Comparison of ENCODE assay signal across 20 cellular contexts in genomic region chr3:32945136-32945535, GRCh38. TPM values are rescaled to one million over a fixed set of nuclear protein-coding genes. Genes with fewer than 3 reads are reported as not detected.
DNase-seq lines count a peak whose midpoint lies in the region; ATAC-seq and TF ChIP-seq lines count a peak whose summit lies in the region.
"Had no signal": no experiment of that assay in that cellular context is flagged by ENCODE, and none has a peak within 500 bp of the region (broad histone marks: within the 10 kb centered on the region; RNA-seq: fewer than 3 reads in every experiment).

No MANE protein-coding gene starts in this region.

- ATAC-seq in DND-41 (ENCODE audit: insufficient read depth, low read depth) (no peak), HCT116 (peak; percentile 57; the same call in 1 of the 2 replicates), GM21526 (IDR thresholded peaks at IDR 0.05; ENCODE audit: low FRiP score, unreplicated experiment) (no peak), GM21576 (IDR thresholded peaks at IDR 0.05; ENCODE audit: unreplicated experiment) (no peak), GM18868 (IDR thresholded peaks at IDR 0.05; ENCODE audit: unreplicated experiment) (no peak)
- ATAC-seq: body of pancreas had no signal

- H3K27me3 ChIP-seq in DND-41 (ENCODE audit: insufficient read depth, low read length, poor library complexity) (no peaks in the 10 kb centered on the region), HCT116 (ENCODE audit: insufficient read depth, low read length) (no peaks in the 10 kb centered on the region)
- H3K27me3 ChIP-seq: body of pancreas, suprapubic skin had no signal

- H3K9ac ChIP-seq in DND-41 (ENCODE audit: low read depth, low read length) (no peak overlapping the region), HCT116 (ENCODE audit: low read length) (no peak overlapping the region)

- no peaks in the 10 kb centered on the region for H3K4me1 ChIP-seq in DND-41 (ENCODE audit: insufficient read depth, low read length)
- H3K4me1 ChIP-seq in HCT116 (ENCODE audit: control insufficient read depth in 1 of 2, insufficient read depth in 2 of 2, low read length in 2 of 2) = peaks cover 0 to 14% of the 10 kb centered on the region in 2 experiments; a peak in 2 of 4 replicates
- H3K4me1 ChIP-seq: body of pancreas, suprapubic skin had no signal

- CTCF ChIA-PET in HCT116 (lab: Charles Lee) (no interaction called here), RWPE1 (lab: Yijun Ruan, JAX) (no interaction called here)

- no peaks in the 10 kb centered on the region for H3K79me2 ChIP-seq in DND-41 (ENCODE audit: insufficient read depth, low read length)
- H3K79me2 ChIP-seq in HCT116 (ENCODE audit: insufficient read depth, low read length) = no peaks in the 10 kb centered on the region

- TF ChIP-seq CTCF in DND-41 (IDR thresholded peaks at IDR 0.05; ENCODE audit: borderline replicate concordance, extremely low read depth, low read length, poor library complexity, severe bottlenecking) = peak; percentile 6
- TF ChIP-seq CTCF in HCT116 (IDR thresholded peaks at IDR 0.05 in 2 of 3, conservative IDR thresholded peaks at IDR 0.05 in 1 of 3; ENCODE audit: borderline replicate concordance in 1 of 3, insufficient read depth in 1 of 3, low read depth in 2 of 3, low read length in 2 of 3) = peak in 2 of 3 experiments; percentile 8 to 12; a peak in 1 of 6 replicates
- TF ChIP-seq CTCF in RWPE1 (conservative IDR thresholded peaks at IDR 0.05; ENCODE audit: low read depth) = no peak
- no peak for TF ChIP-seq CTCF in fibroblast of mammary gland (conservative IDR thresholded peaks at IDR 0.05; ENCODE audit: control insufficient read depth, insufficient read depth, low read depth, low read length)

- H3K27ac ChIP-seq in DND-41 (ENCODE audit: low read length) = no peak overlapping the region
- no peak overlapping the region for H3K27ac ChIP-seq in HCT116 (ENCODE audit: low read depth, low read length)
- H3K27ac ChIP-seq in RWPE1 = no peak overlapping the region
- H3K27ac ChIP-seq: body of pancreas, SK-N-MC, suprapubic skin had no signal

- RAD21 ChIA-PET in HCT116 (lab: Charles Lee; ENCODE audit: low non-redundant PET in 1 of 2, low total read pairs in 2 of 2, uncharacterized antibody in 2 of 2, unreplicated experiment in 2 of 2) = no interaction called here

- no peak for TF ChIP-seq POLR2A in HCT116 (IDR thresholded peaks at IDR 0.05; ENCODE audit: borderline replicate concordance, extremely low read depth, insufficient read depth, insufficient read length)

- H3K9me2 ChIP-seq in HCT116 (ENCODE audit: insufficient read depth) = no peaks in the 10 kb centered on the region

- H2AFZ ChIP-seq in DND-41 (ENCODE audit: low read depth, low read length) (no peak overlapping the region), HCT116 (ENCODE audit: low read depth, low read length, poor library complexity, severe bottlenecking) (peak overlapping the region; percentile 84)

- no peaks in the 10 kb centered on the region for H3K36me3 ChIP-seq in DND-41 (ENCODE audit: insufficient read depth, low read length)
- H3K36me3 ChIP-seq in HCT116 (ENCODE audit: control insufficient read depth in 1 of 2, insufficient read depth in 2 of 2, low read length in 2 of 2) = no peaks in the 10 kb centered on the region
- H3K36me3 ChIP-seq: suprapubic skin had no signal

- DNase-seq in DND-41 (no peak), HCT116 (ENCODE audit: low read depth, low spot score) (peak; percentile 26), RWPE1 (ENCODE audit: low spot score) (peak; percentile 69), fibroblast of mammary gland (ENCODE audit: low read depth) (peak; percentile 27), AG08396 (ENCODE audit: low spot score) (no peak)
- DNase-seq: activated CD4-positive, alpha-beta T cell treated with anti-CD3 and anti-CD28 coated beads for 48 hours; AML-193; body of pancreas; cortex of kidney; Kasumi-1; mesendoderm; natural killer cell; NCI-H146; NCI-H510A; small intestine had no signal

- H3K9me3 ChIP-seq in DND-41 (ENCODE audit: insufficient read depth, low read length, severe bottlenecking) = no peaks in the 10 kb centered on the region
- no peaks in the 10 kb centered on the region for H3K9me3 ChIP-seq in HCT116 (ENCODE audit: control insufficient read depth in 1 of 2, insufficient read depth in 1 of 2, low read depth in 1 of 2, low read length in 2 of 2)
- H3K9me3 ChIP-seq: body of pancreas, suprapubic skin had no signal

- POLR2A ChIA-PET in HCT116 (lab: Charles Lee) (no interaction called here), RWPE1 (lab: Yijun Ruan, JAX; ENCODE audit: low non-redundant PET) (no interaction called here)

- H3K4me2 ChIP-seq in DND-41 (ENCODE audit: insufficient read depth, low read length) = no peak overlapping the region
- peak overlapping the region; percentile 41; the same call in 1 of the 2 replicates for H3K4me2 ChIP-seq in HCT116 (ENCODE audit: low read length)

- TF ChIP-seq RAD21 in HCT116 (IDR thresholded peaks at IDR 0.05; ENCODE audit: low read depth) = peak; percentile 19; the same call in 1 of the 2 replicates

- no TSS peak for BruUV-seq in HCT116 (replicated peaks; lab: Mats Ljungman, UMichigan)

- intact Hi-C loops in HCT116 (cut with micrococcal nuclease) = no loop called here

- H4K20me1 ChIP-seq in DND-41 (ENCODE audit: insufficient read depth, low read length) (no peaks in the 10 kb centered on the region), HCT116 (ENCODE audit: insufficient read depth) (no peaks in the 10 kb centered on the region)

- no peak overlapping the region for H3K4me3 ChIP-seq in DND-41 (ENCODE audit: low read depth in 1 of 2, low read length in 2 of 2)
- H3K4me3 ChIP-seq in HCT116 (replicated peaks in 1 of 2; ENCODE audit: low read depth in 1 of 2, low read length in 2 of 2) = no peak overlapping the region
- H3K4me3 ChIP-seq in fibroblast of mammary gland (ENCODE audit: control insufficient read depth, low read depth, low read length) = no peak overlapping the region
- H3K4me3 ChIP-seq: body of pancreas, SK-N-MC, suprapubic skin had no signal

TF ChIP-seq in HCT116, 20 proteins besides CTCF, POLR2A, EP300 and RAD21:
- peak; percentile 36; the same call in 1 of the 2 replicates for TF ChIP-seq JUND (IDR thresholded peaks at IDR 0.05)
- TF ChIP-seq CBX3 (IDR thresholded peaks at IDR 0.05; ENCODE audit: low read depth) = 0 out of 2 replicates have a peak, but pooled peaks have one; percentile 18
- TF ChIP-seq YY1 (IDR thresholded peaks at IDR 0.05; ENCODE audit: extremely low read depth, insufficient replicate concordance, low read depth, low read length) = no peak
- TF ChIP-seq FOSL1 (IDR thresholded peaks at IDR 0.05; ENCODE audit: low read depth) = peak; percentile 62
TF ChIP-seq in HCT116: peak in this region for 3.

RNA-seq across cellular contexts. Expression of gene CCR4, which starts 6.3 kb away (rescaled TPM):
- total RNA-seq in HCT116 (2021; ENCODE audit: unreplicated experiment) = not detected
- polyA plus RNA-seq in HCT116 (2012) = not detected in 2 replicates
- total RNA-seq: body of pancreas had no signal

Comparison
In these comparisons a context has a peak if more than half of its experiments do, and no peak if none do; other contexts are left out.
1. DNase-seq: peak in HCT116 (single experiment), RWPE1 (single experiment) and fibroblast of mammary gland (single experiment); none in DND-41 (single experiment) and AG08396 (single experiment).
2. CTCF ChIP-seq: peak in DND-41 (single experiment) and HCT116 (2 of 3); none in RWPE1 (single experiment) and fibroblast of mammary gland (single experiment).